In the genomic region with DNA sequence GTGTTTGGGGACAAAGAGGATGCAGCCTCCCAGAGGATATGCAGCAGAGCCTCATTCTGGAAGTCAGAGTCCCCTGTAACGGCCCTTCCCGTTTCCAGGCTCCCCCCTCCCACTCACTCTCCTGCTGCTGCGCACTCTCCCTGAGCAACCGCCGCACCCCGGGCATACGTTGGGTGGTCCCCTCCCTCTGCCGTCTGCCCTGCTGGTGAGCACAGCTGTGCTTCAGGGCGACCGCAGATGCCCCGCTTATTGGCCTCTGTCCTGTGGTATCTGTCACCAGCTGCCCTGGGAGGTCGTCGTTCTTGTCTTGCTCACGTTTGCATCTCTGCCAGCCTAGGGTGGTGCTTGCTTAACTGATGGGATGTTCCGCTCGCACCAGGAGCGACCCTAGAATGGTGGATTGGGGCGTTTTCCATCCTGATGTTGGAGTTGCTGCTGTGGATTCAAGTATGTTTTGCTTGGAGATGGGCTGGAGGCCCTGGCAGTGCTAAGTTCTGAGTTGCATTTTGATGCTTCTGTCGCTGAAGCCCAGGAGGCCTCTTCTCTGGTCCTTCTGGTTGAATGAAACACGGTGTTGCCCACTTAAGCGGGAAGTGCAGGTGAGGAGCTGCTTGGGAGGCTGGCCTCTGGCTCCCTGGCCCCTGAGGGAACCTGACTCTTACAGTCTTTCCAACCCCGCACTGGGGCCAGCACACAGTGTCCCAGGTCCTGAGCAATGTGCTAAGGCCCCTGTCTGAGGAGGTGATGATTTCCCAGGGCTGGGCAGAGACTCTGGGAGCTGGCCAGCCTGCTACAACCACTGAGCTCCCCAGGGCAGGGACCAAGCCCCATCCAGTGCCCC, we compare ENCODE assay signal across 2 cellular contexts.
A peak's percentile ranks its signal among the peaks of the same experiment; 100 is the strongest.
TF ChIP-seq lines count a peak whose summit lies in the region.

No MANE protein-coding gene starts in this region.

TF ChIP-seq in HEK293, 187 proteins besides CTCF, POLR2A, EP300 and RAD21 (continues in another document):
- no peak for TF ChIP-seq ZNF140 (tag by site-specific recombination; IDR thresholded peaks at IDR 0.05)
- TF ChIP-seq, protein P1, sequence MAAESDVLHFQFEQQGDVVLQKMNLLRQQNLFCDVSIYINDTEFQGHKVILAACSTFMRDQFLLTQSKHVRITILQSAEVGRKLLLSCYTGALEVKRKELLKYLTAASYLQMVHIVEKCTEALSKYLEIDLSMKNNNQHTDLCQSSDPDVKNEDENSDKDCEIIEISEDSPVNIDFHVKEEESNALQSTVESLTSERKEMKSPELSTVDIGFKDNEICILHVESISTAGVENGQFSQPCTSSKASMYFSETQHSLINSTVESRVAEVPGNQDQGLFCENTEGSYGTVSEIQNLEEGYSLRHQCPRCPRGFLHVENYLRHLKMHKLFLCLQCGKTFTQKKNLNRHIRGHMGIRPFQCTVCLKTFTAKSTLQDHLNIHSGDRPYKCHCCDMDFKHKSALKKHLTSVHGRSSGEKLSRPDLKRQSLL (tag by site-specific recombination; IDR thresholded peaks at IDR 0.05) = no peak
- TF ChIP-seq, protein P2, sequence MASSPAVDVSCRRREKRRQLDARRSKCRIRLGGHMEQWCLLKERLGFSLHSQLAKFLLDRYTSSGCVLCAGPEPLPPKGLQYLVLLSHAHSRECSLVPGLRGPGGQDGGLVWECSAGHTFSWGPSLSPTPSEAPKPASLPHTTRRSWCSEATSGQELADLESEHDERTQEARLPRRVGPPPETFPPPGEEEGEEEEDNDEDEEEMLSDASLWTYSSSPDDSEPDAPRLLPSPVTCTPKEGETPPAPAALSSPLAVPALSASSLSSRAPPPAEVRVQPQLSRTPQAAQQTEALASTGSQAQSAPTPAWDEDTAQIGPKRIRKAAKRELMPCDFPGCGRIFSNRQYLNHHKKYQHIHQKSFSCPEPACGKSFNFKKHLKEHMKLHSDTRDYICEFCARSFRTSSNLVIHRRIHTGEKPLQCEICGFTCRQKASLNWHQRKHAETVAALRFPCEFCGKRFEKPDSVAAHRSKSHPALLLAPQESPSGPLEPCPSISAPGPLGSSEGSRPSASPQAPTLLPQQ (tag by site-specific recombination; IDR thresholded peaks at IDR 0.05) = peak; percentile 61; the same call in 1 of the 2 replicates
- TF ChIP-seq ZNF350 (tag by site-specific recombination; IDR thresholded peaks at IDR 0.05) = no peak
- TF ChIP-seq, protein P3, sequence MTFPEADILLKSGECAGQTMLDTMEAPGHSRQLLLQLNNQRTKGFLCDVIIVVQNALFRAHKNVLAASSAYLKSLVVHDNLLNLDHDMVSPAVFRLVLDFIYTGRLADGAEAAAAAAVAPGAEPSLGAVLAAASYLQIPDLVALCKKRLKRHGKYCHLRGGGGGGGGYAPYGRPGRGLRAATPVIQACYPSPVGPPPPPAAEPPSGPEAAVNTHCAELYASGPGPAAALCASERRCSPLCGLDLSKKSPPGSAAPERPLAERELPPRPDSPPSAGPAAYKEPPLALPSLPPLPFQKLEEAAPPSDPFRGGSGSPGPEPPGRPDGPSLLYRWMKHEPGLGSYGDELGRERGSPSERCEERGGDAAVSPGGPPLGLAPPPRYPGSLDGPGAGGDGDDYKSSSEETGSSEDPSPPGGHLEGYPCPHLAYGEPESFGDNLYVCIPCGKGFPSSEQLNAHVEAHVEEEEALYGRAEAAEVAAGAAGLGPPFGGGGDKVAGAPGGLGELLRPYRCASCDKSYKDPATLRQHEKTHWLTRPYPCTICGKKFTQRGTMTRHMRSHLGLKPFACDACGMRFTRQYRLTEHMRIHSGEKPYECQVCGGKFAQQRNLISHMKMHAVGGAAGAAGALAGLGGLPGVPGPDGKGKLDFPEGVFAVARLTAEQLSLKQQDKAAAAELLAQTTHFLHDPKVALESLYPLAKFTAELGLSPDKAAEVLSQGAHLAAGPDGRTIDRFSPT (tag by site-specific recombination; IDR thresholded peaks at IDR 0.05) = 0 out of 2 replicates have a peak, but pooled peaks have one; percentile 15
- no peak for TF ChIP-seq ZNF132 (tag by site-specific recombination; IDR thresholded peaks at IDR 0.05; ENCODE audit: borderline replicate concordance)
- TF ChIP-seq, protein P4, sequence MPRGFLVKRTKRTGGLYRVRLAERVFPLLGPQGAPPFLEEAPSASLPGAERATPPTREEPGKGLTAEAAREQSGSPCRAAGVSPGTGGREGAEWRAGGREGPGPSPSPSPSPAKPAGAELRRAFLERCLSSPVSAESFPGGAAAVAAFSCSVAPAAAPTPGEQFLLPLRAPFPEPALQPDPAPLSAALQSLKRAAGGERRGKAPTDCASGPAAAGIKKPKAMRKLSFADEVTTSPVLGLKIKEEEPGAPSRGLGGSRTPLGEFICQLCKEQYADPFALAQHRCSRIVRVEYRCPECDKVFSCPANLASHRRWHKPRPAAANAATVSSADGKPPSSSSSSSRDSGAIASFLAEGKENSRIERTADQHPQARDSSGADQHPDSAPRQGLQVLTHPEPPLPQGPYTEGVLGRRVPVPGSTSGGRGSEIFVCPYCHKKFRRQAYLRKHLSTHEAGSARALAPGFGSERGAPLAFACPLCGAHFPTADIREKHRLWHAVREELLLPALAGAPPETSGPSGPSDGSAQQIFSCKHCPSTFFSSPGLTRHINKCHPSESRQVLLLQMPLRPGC (tag by site-specific recombination; IDR thresholded peaks at IDR 0.05) = no peak
- TF ChIP-seq, protein P5, sequence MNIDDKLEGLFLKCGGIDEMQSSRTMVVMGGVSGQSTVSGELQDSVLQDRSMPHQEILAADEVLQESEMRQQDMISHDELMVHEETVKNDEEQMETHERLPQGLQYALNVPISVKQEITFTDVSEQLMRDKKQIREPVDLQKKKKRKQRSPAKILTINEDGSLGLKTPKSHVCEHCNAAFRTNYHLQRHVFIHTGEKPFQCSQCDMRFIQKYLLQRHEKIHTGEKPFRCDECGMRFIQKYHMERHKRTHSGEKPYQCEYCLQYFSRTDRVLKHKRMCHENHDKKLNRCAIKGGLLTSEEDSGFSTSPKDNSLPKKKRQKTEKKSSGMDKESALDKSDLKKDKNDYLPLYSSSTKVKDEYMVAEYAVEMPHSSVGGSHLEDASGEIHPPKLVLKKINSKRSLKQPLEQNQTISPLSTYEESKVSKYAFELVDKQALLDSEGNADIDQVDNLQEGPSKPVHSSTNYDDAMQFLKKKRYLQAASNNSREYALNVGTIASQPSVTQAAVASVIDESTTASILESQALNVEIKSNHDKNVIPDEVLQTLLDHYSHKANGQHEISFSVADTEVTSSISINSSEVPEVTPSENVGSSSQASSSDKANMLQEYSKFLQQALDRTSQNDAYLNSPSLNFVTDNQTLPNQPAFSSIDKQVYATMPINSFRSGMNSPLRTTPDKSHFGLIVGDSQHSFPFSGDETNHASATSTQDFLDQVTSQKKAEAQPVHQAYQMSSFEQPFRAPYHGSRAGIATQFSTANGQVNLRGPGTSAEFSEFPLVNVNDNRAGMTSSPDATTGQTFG (tag by site-specific recombination; IDR thresholded peaks at IDR 0.05; ENCODE audit: borderline replicate concordance) = no peak
- TF ChIP-seq ZNF221 (tag by site-specific recombination; IDR thresholded peaks at IDR 0.05; ENCODE audit: borderline replicate concordance) = no peak
- no peak for TF ChIP-seq ZNF416 (tag by site-specific recombination; IDR thresholded peaks at IDR 0.05)
- TF ChIP-seq SP7 (tag by site-specific recombination; IDR thresholded peaks at IDR 0.05) = no peak
- no peak for TF ChIP-seq SP2 (tag by site-specific recombination; IDR thresholded peaks at IDR 0.05)
- TF ChIP-seq ZNF37A (tag by site-specific recombination; IDR thresholded peaks at IDR 0.05) = no peak
- no peak for TF ChIP-seq ZNF747 (tag by site-specific recombination; IDR thresholded peaks at IDR 0.05)

TF ChIP-seq in neural cell, 6 proteins besides CTCF, POLR2A, EP300 and RAD21:
- TF ChIP-seq POLR2AphosphoS5 (IDR thresholded peaks at IDR 0.05) = no peak
- no peak for TF ChIP-seq MXI1 (conservative IDR thresholded peaks at IDR 0.05; ENCODE audit: poor library complexity, severe bottlenecking)
- TF ChIP-seq, protein P6, sequence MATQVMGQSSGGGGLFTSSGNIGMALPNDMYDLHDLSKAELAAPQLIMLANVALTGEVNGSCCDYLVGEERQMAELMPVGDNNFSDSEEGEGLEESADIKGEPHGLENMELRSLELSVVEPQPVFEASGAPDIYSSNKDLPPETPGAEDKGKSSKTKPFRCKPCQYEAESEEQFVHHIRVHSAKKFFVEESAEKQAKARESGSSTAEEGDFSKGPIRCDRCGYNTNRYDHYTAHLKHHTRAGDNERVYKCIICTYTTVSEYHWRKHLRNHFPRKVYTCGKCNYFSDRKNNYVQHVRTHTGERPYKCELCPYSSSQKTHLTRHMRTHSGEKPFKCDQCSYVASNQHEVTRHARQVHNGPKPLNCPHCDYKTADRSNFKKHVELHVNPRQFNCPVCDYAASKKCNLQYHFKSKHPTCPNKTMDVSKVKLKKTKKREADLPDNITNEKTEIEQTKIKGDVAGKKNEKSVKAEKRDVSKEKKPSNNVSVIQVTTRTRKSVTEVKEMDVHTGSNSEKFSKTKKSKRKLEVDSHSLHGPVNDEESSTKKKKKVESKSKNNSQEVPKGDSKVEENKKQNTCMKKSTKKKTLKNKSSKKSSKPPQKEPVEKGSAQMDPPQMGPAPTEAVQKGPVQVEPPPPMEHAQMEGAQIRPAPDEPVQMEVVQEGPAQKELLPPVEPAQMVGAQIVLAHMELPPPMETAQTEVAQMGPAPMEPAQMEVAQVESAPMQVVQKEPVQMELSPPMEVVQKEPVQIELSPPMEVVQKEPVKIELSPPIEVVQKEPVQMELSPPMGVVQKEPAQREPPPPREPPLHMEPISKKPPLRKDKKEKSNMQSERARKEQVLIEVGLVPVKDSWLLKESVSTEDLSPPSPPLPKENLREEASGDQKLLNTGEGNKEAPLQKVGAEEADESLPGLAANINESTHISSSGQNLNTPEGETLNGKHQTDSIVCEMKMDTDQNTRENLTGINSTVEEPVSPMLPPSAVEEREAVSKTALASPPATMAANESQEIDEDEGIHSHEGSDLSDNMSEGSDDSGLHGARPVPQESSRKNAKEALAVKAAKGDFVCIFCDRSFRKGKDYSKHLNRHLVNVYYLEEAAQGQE (IDR thresholded peaks at IDR 0.05; ENCODE audit: borderline replicate concordance) = no peak
- TF ChIP-seq SMC3 (conservative IDR thresholded peaks at IDR 0.05; ENCODE audit: poor library complexity) = no peak
TF ChIP-seq in neural cell: peak in this region for 0.
